Comparison of ENCODE assay signal across 19 cellular contexts in genomic region chr20:13449868-13450441, GRCh38.
DNase-seq lines count a peak whose midpoint lies in the region; ATAC-seq, FAIRE-seq and TF ChIP-seq lines count a peak whose summit lies in the region.
"Had no signal": no experiment of that assay in that cellular context is flagged by ENCODE, and none has a peak within 500 bp of the region (broad histone marks: within the 10 kb centered on the region; RNA-seq: fewer than 3 reads in every experiment).

No MANE protein-coding gene starts in this region.

- H3K4me3 ChIP-seq in endothelial cell of umbilical vein (replicated peaks in 1 of 3; ENCODE audit: insufficient read depth in 1 of 3, low read depth in 1 of 3, low read length in 3 of 3) (no peak overlapping the region), mesenchymal stem cell (ENCODE audit: insufficient read depth in 1 of 2, low read depth in 1 of 2, low read length in 2 of 2) (no peak overlapping the region), esophagus muscularis mucosa (no peak overlapping the region)
- H3K4me3 ChIP-seq: GM23338 had no signal

- H3K4ac ChIP-seq in mesenchymal stem cell (ENCODE audit: low read depth in 1 of 2, low read length in 2 of 2): no peak overlapping the region

- no peak overlapping the region for H2BK120ac ChIP-seq in mesenchymal stem cell (ENCODE audit: low read depth, low read length)

- no peak overlapping the region for H2BK12ac ChIP-seq in mesenchymal stem cell (ENCODE audit: low read length in 2 of 2)

- H3K79me1 ChIP-seq in mesenchymal stem cell (replicated peaks; ENCODE audit: low read length, poor library complexity, severe bottlenecking): no peaks in the 10 kb centered on the region

- no peak overlapping the region for H3K23ac ChIP-seq in mesenchymal stem cell (ENCODE audit: low read length in 2 of 2)

- no peak for TF ChIP-seq POLR2A in endothelial cell of umbilical vein (IDR thresholded peaks at IDR 0.05; ENCODE audit: low read depth, low read length)
- TF ChIP-seq POLR2A in esophagus muscularis mucosa (IDR thresholded peaks at IDR 0.05; ENCODE audit: low read depth): no peak

- FAIRE-seq in endothelial cell of umbilical vein (lab: Jason Lieb, UNC): no peak

- no peak overlapping the region for H2AK5ac ChIP-seq in mesenchymal stem cell (ENCODE audit: low read length, severe bottlenecking)

- H3K4me3 Mint-ChIP-seq in CD14-positive monocyte: no peak overlapping the region
- H3K4me3 Mint-ChIP-seq: GM23338 had no signal

- WGBS in mesenchymal stem cell: 47% methylated on average over 2 of the region's 3 CpGs
- 85% methylated on average over 3 of the region's 3 CpGs for WGBS in esophagus muscularis mucosa

- H3K27me3 ChIP-seq in endothelial cell of umbilical vein (ENCODE audit: control insufficient read depth in 2 of 2, insufficient read depth in 2 of 2, low read length in 2 of 2): no peaks in the 10 kb centered on the region
- no peaks in the 10 kb centered on the region for H3K27me3 ChIP-seq in mesenchymal stem cell (ENCODE audit: control insufficient read depth in 1 of 2, insufficient read depth in 1 of 2, low read length in 2 of 2)
- H3K27me3 ChIP-seq in esophagus muscularis mucosa: no peaks in the 10 kb centered on the region

- no peak overlapping the region for H3K9ac ChIP-seq in endothelial cell of umbilical vein (replicated peaks; ENCODE audit: extremely low read depth, insufficient read depth, low read length)
- H3K9ac ChIP-seq in mesenchymal stem cell (ENCODE audit: low read length): no peak overlapping the region
- H3K9ac ChIP-seq: KMS-11 had no signal

- H3K9me3 ChIP-seq in endothelial cell of umbilical vein (replicated peaks; ENCODE audit: control insufficient read depth, insufficient read depth, low read length): no peaks in the 10 kb centered on the region
- H3K9me3 ChIP-seq in mesenchymal stem cell (ENCODE audit: control insufficient read depth, low read length): no peaks in the 10 kb centered on the region
- no peaks in the 10 kb centered on the region for H3K9me3 ChIP-seq in esophagus muscularis mucosa

- no peak overlapping the region for H3K14ac ChIP-seq in mesenchymal stem cell (ENCODE audit: low read length in 2 of 2)

- no peaks in the 10 kb centered on the region for H3K79me2 ChIP-seq in endothelial cell of umbilical vein (ENCODE audit: control insufficient read depth, insufficient read depth, low read length)

- dilution Hi-C loops in endothelial cell of umbilical vein (cut with MboI; ENCODE audit: extremely low pct_ligation_motif_present, low sequenced_read_pairs): no loop called here

- intact Hi-C loops in endothelial cell of umbilical vein (cut with micrococcal nuclease): no loop called here
- intact Hi-C loops in esophagus muscularis mucosa (cut with DNase I): loop anchor here (10.0 kb wide), 1 partner anchor 95 kb away; no protein-coding TSS in a partner anchor
- intact Hi-C loops in CD14-positive monocyte (cut with micrococcal nuclease): no loop called here

- no peak overlapping the region for H4K91ac ChIP-seq in mesenchymal stem cell (ENCODE audit: low read length)

- H3K36me3 Mint-ChIP-seq in CD14-positive monocyte: peaks cover 0 to 4% of the 10 kb centered on the region in 2 donors

- no peaks in the 10 kb centered on the region for H3K9me1 ChIP-seq in endothelial cell of umbilical vein (replicated peaks; ENCODE audit: control insufficient read depth, extremely low read depth, insufficient read depth, low read length)

- H3K27me3 Mint-ChIP-seq in CD14-positive monocyte (ENCODE audit: low read depth in 3 of 3): no peaks in the 10 kb centered on the region

- TF ChIP-seq EP300 in esophagus muscularis mucosa (IDR thresholded peaks at IDR 0.05): no peak

- BruUV-seq in endothelial cell of umbilical vein (replicated peaks; lab: Mats Ljungman, UMichigan): no TSS peak

- no peak overlapping the region for H2BK15ac ChIP-seq in mesenchymal stem cell (ENCODE audit: low read depth, poor library complexity, severe bottlenecking)

- H3K18ac ChIP-seq in mesenchymal stem cell (ENCODE audit: low read depth in 1 of 2, low read length in 2 of 2): no peak overlapping the region

- ATAC-seq in GM21723 (IDR thresholded peaks at IDR 0.05; ENCODE audit: unreplicated experiment): no peak
- ATAC-seq: GM23338, HCT116 had no signal

- H3K27ac ChIP-seq in endothelial cell of umbilical vein (ENCODE audit: insufficient read depth, low read depth, low read length) (no peak overlapping the region), mesenchymal stem cell (ENCODE audit: low read length, poor library complexity, severe bottlenecking) (no peak overlapping the region), esophagus muscularis mucosa (replicated peaks in 1 of 4) (no peak overlapping the region)
- H3K27ac ChIP-seq: KMS-11 had no signal

- H3K4me1 Mint-ChIP-seq in CD14-positive monocyte: no peaks in the 10 kb centered on the region

- no peak overlapping the region for H3K4me2 ChIP-seq in endothelial cell of umbilical vein (ENCODE audit: insufficient read depth, low read length)
- H3K4me2 ChIP-seq in mesenchymal stem cell (ENCODE audit: low read length, poor library complexity, severe bottlenecking): no peak overlapping the region
- H3K4me2 ChIP-seq: GM23338, KMS-11 had no signal

- H2AFZ ChIP-seq in endothelial cell of umbilical vein (ENCODE audit: low read depth, low read length): no peak overlapping the region
- no peak overlapping the region for H2AFZ ChIP-seq in mesenchymal stem cell (ENCODE audit: low read depth, low read length)
- H2AFZ ChIP-seq: GM23338 had no signal

- CTCF ChIA-PET in endothelial cell of umbilical vein (lab: Charles Lee): interaction anchor here (1.3 to 1.8 kb wide), 2 partner anchors 8 to 10 kb away, joined by 4 to 6 read pairs; no protein-coding TSS in a partner anchor

- TF ChIP-seq CTCF in endothelial cell of umbilical vein (IDR thresholded peaks at IDR 0.05; ENCODE audit: extremely low read depth in 1 of 2, insufficient read depth in 1 of 2, low read depth in 1 of 2, low read length in 2 of 2) (no peak), esophagus muscularis mucosa (IDR thresholded peaks at IDR 0.05) (no peak), CD14-positive monocyte (IDR thresholded peaks at IDR 0.05) (no peak)

- DNase-seq in ELR (ENCODE audit: low read depth): peak; percentile 39
- DNase-seq in RKO (ENCODE audit: low spot score): peak; percentile 13
- DNase-seq in endothelial cell of umbilical vein (ENCODE audit: low read depth, low spot score): no peak
- peak; percentile 13 for DNase-seq in mesenchymal stem cell
- DNase-seq in DMS53 (lab: John Stamatoyannopoulos, UW): no peak
- no peak for DNase-seq in esophagus muscularis mucosa (ENCODE audit: extremely low spot score)
- no peak for DNase-seq in CD14-positive monocyte (ENCODE audit: low spot score)
- DNase-seq: ACHN, C1 segment of cervical spinal cord, DND-41, GF-D8, NCI-H1436, NCI-H2029 treated with DMSO at 0.1 percent for 48 hours, NCI-H2171, NCI-H526 had no signal

- peaks cover 0 to 3% (median 0%) of the 10 kb centered on the region in 7 donors for H3K9me3 Mint-ChIP-seq in CD14-positive monocyte
- H3K9me3 Mint-ChIP-seq: GM23338 had no signal

- no peak overlapping the region for H3K27ac Mint-ChIP-seq in CD14-positive monocyte

- no peak overlapping the region for H4K8ac ChIP-seq in mesenchymal stem cell (ENCODE audit: low read length)

- POLR2A ChIA-PET in endothelial cell of umbilical vein (lab: Charles Lee): no interaction called here

- H3K4me1 ChIP-seq in endothelial cell of umbilical vein (ENCODE audit: control insufficient read depth, extremely low read depth, insufficient read depth, low read length): no peaks in the 10 kb centered on the region
- H3K4me1 ChIP-seq in mesenchymal stem cell (ENCODE audit: control insufficient read depth, insufficient read depth, low read depth, low read length): peaks cover 2% of the 10 kb centered on the region
- no peaks in the 10 kb centered on the region for H3K4me1 ChIP-seq in esophagus muscularis mucosa

- H3K36me3 ChIP-seq in endothelial cell of umbilical vein (ENCODE audit: control insufficient read depth in 2 of 2, extremely low read depth in 1 of 2, insufficient read depth in 2 of 2, low read length in 2 of 2) (no peaks in the 10 kb centered on the region), mesenchymal stem cell (ENCODE audit: control insufficient read depth in 1 of 2, insufficient read depth in 2 of 2, low read depth in 1 of 2, low read length in 2 of 2) (no peaks in the 10 kb centered on the region), esophagus muscularis mucosa (no peaks in the 10 kb centered on the region)

- H4K20me1 ChIP-seq in endothelial cell of umbilical vein (replicated peaks; ENCODE audit: control insufficient read depth, extremely low read depth, insufficient read depth, low read length): no peaks in the 10 kb centered on the region

- H2BK5ac ChIP-seq in mesenchymal stem cell (ENCODE audit: low read depth, low read length, poor library complexity, severe bottlenecking): no peak overlapping the region

TF ChIP-seq in endothelial cell of umbilical vein, 7 proteins besides CTCF, POLR2A, EP300 and RAD21:
- no peak for TF ChIP-seq JUN (IDR thresholded peaks at IDR 0.05; ENCODE audit: borderline replicate concordance, insufficient read depth, insufficient read length, low read depth)
- TF ChIP-seq FOS (IDR thresholded peaks at IDR 0.05; ENCODE audit: borderline replicate concordance, insufficient read depth, low read length): peak; percentile 40
- no peak for TF ChIP-seq MYC (IDR thresholded peaks at IDR 0.05; ENCODE audit: low read depth, low read length)
- no peak for TF ChIP-seq GATA2 (IDR thresholded peaks at IDR 0.05; ENCODE audit: insufficient read depth, insufficient read length, low read depth, low read length)

Comparison
In these comparisons a context has a peak if more than half of its experiments do, and no peak if none do; other contexts are left out.
1. DNase-seq: peak in ELR (single experiment), RKO (single experiment) and mesenchymal stem cell (single experiment); none in endothelial cell of umbilical vein (single experiment), DMS53 (single experiment), esophagus muscularis mucosa (single experiment) and CD14-positive monocyte (single experiment).